1 cellular context compared by ENCODE assay signal in genomic region chr2:223692227-223692947, GRCh38.
TF ChIP-seq lines count a peak whose summit lies in the region.

No MANE protein-coding gene starts in this region.

TF ChIP-seq in GM23338, 12 proteins besides CTCF, POLR2A, EP300 and RAD21 (continued from another document):
- TF ChIP-seq ZNF462 (CRISPR knock-in tag; IDR thresholded peaks at IDR 0.05) = no peak
- TF ChIP-seq CREB1 (CRISPR knock-in tag; IDR thresholded peaks at IDR 0.05; ENCODE audit: low read depth) = no peak
- no peak for TF ChIP-seq EZH2phosphoT487 (IDR thresholded peaks at IDR 0.05; ENCODE audit: unreplicated experiment)
- no peak for TF ChIP-seq ZNF331 (CRISPR knock-in tag; IDR thresholded peaks at IDR 0.05; ENCODE audit: low read depth)
